Comparison of ENCODE assay signal across 18 cellular contexts in genomic region chr11:10400856-10401255, GRCh38. TPM values are rescaled to one million over a fixed set of nuclear protein-coding genes. Genes with fewer than 3 reads are reported as not detected.
DNase-seq lines count a peak whose midpoint lies in the region; ATAC-seq, FAIRE-seq and TF ChIP-seq lines count a peak whose summit lies in the region.
"Had no signal": no experiment of that assay in that cellular context is flagged by ENCODE, and none has a peak within 500 bp of the region (broad histone marks: within the 10 kb centered on the region; RNA-seq: fewer than 3 reads in every experiment).

No MANE protein-coding gene starts in this region.

- H3K27me3 Mint-ChIP-seq in glutamatergic neuron (ENCODE audit: unreplicated experiment): peaks cover 4% of the 10 kb centered on the region
- peaks cover 7% of the 10 kb centered on the region; the same call in 1 of the 2 replicates for H3K27me3 Mint-ChIP-seq in H9 (ENCODE audit: low read depth)

- no peak overlapping the region for H3K4me3 ChIP-seq in PC-3 (ENCODE audit: low read length)
- no peak overlapping the region for H3K4me3 ChIP-seq in heart left ventricle
- H3K4me3 ChIP-seq: suprapubic skin had no signal

- peak; percentile 44; the same call in 1 of the 2 replicates for ATAC-seq in PC-3
- peak in 3 of 4 donors; percentile 37 to 52 (median 50) for ATAC-seq in heart left ventricle
- ATAC-seq: activated naive CD8-positive, alpha-beta T cell treated with anti-CD3 and anti-CD28 coated beads, Interleukin-2, amount 50 U/mL, for 24 hours; activated T-cell treated with anti-CD3 and anti-CD28 coated beads, Interleukin-2, amount 50 U/mL, for 72 hours; HCT116 had no signal

- H3K4me2 ChIP-seq in PC-3 (ENCODE audit: low read length): no peak overlapping the region
- H3K4me2 ChIP-seq in H9 (ENCODE audit: insufficient read depth, insufficient read length, low read length): no peak overlapping the region

- no TSS peak for BruUV-seq in PC-3 (replicated peaks; lab: Mats Ljungman, UMichigan)

- H2AFZ ChIP-seq in PC-3 (ENCODE audit: low read length) (no peak overlapping the region), H9 (ENCODE audit: low read length) (no peak overlapping the region)

- H3K9me3 Mint-ChIP-seq in glutamatergic neuron (ENCODE audit: unreplicated experiment): no peaks in the 10 kb centered on the region
- no peaks in the 10 kb centered on the region for H3K9me3 Mint-ChIP-seq in H9
- H3K9me3 Mint-ChIP-seq: activated CD4-positive, alpha-beta memory T cell treated with anti-CD3 and anti-CD28 coated beads for 36 hours; activated naive CD8-positive, alpha-beta T cell treated with anti-CD3 and anti-CD28 coated beads, Interleukin-2, amount 50 U/mL, for 24 hours; activated T-cell treated with anti-CD3 and anti-CD28 coated beads, Interleukin-2, amount 50 U/mL, for 72 hours; central memory CD8-positive, alpha-beta T cell had no signal

- H2BK120ac ChIP-seq in H9 (ENCODE audit: low read depth, low read length, poor library complexity, severe bottlenecking): no peak overlapping the region

- H3T11ph ChIP-seq in H9 (ENCODE audit: low read length): no peak overlapping the region

- no peaks in the 10 kb centered on the region for H3K23me2 ChIP-seq in H9 (ENCODE audit: insufficient read length, low read depth, low read length, poor library complexity, severe bottlenecking)

- 91 to 95% (median 93%) methylated on average over 1 of the region's 1 CpG for WGBS in heart left ventricle, 4 donors
- no CpG with 5 or more reads among the region's 1 CpG for WGBS in H9 (ENCODE audit: extremely low coverage, insufficient read length, low lambda C conversion rate)

- H2BK15ac ChIP-seq in H9 (ENCODE audit: low read depth, low read length): no peak overlapping the region

- H3K56ac ChIP-seq in H9 (ENCODE audit: insufficient read length, low read depth, low read length): no peak overlapping the region

- H3K79me2 ChIP-seq in PC-3 (ENCODE audit: low read length) (no peaks in the 10 kb centered on the region), H9 (ENCODE audit: insufficient read depth, low read length) (no peaks in the 10 kb centered on the region)

- H3K23ac ChIP-seq in H9 (ENCODE audit: insufficient read length, low read depth, low read length): no peak overlapping the region

- H4K20me1 ChIP-seq in PC-3 (ENCODE audit: low read length) (no peaks in the 10 kb centered on the region), H9 (ENCODE audit: control insufficient read depth, insufficient read depth, insufficient read length) (no peaks in the 10 kb centered on the region)

- no peak overlapping the region for H3K4ac ChIP-seq in H9 (ENCODE audit: low read depth, low read length)

- H3K79me1 ChIP-seq in H9 (ENCODE audit: insufficient read depth, low read depth, low read length, poor library complexity, severe bottlenecking): no peaks in the 10 kb centered on the region

- no peaks in the 10 kb centered on the region for H3K9me3 ChIP-seq in PC-3 (ENCODE audit: low read length)
- no peaks in the 10 kb centered on the region for H3K9me3 ChIP-seq in heart left ventricle
- no peaks in the 10 kb centered on the region for H3K9me3 ChIP-seq in H9 (ENCODE audit: control insufficient read depth, low read depth, low read length)
- H3K9me3 ChIP-seq: suprapubic skin had no signal

- no peaks in the 10 kb centered on the region for H3F3A ChIP-seq in PC-3 (ENCODE audit: low read length, unreplicated experiment)

- H3K27ac Mint-ChIP-seq in glutamatergic neuron (ENCODE audit: unreplicated experiment) (no peak overlapping the region), H9 (no peak overlapping the region)
- H3K27ac Mint-ChIP-seq: activated naive CD8-positive, alpha-beta T cell treated with anti-CD3 and anti-CD28 coated beads, Interleukin-2, amount 50 U/mL, for 24 hours; activated T-cell treated with anti-CD3 and anti-CD28 coated beads, Interleukin-2, amount 50 U/mL, for 72 hours had no signal

- H3K9me2 ChIP-seq in PC-3 (replicated peaks; ENCODE audit: low read length): no peaks in the 10 kb centered on the region

- no peak for TF ChIP-seq POLR2A in GM12892 (IDR thresholded peaks at IDR 0.05; ENCODE audit: low read depth, low read length)
- TF ChIP-seq POLR2A in heart left ventricle (IDR thresholded peaks at IDR 0.05): no peak

- H3K9ac ChIP-seq in PC-3 (ENCODE audit: low read length) (no peak overlapping the region), H9 (ENCODE audit: extremely low read depth, insufficient read length, low read length) (no peak overlapping the region)

- no peak overlapping the region for H2AK5ac ChIP-seq in H9 (ENCODE audit: insufficient read length, low read length)

- CTCF ChIA-PET in PC-3 (lab: Charles Lee): no interaction called here

- H3K4me1 ChIP-seq in PC-3 (ENCODE audit: insufficient read depth, low read length): peaks cover 15% of the 10 kb centered on the region
- H3K4me1 ChIP-seq in heart left ventricle: peaks cover 0 to 42% (median under 1%) of the 10 kb centered on the region in 12 donors
- no peaks in the 10 kb centered on the region for H3K4me1 ChIP-seq in H9 (ENCODE audit: insufficient read depth, low read length)

- TF ChIP-seq CTCF in PC-3 (conservative IDR thresholded peaks at IDR 0.05; ENCODE audit: low read depth, low read length) (no peak), heart left ventricle (IDR thresholded peaks at IDR 0.05) (no peak), glutamatergic neuron (IDR thresholded peaks at IDR 0.05; ENCODE audit: partially characterized antibody, unreplicated experiment) (no peak), H9 (conservative IDR thresholded peaks at IDR 0.05) (no peak)

- H3K36me3 Mint-ChIP-seq in glutamatergic neuron (ENCODE audit: unreplicated experiment) (no peaks in the 10 kb centered on the region), H9 (ENCODE audit: insufficient read depth in 1 of 3, low read depth in 3 of 3) (no peaks in the 10 kb centered on the region)
- H3K36me3 Mint-ChIP-seq: activated CD4-positive, alpha-beta memory T cell treated with anti-CD3 and anti-CD28 coated beads for 36 hours had no signal

- POLR2A ChIA-PET in PC-3 (lab: Charles Lee; ENCODE audit: unreplicated experiment): interaction anchor here (0.6 kb wide), 1 partner anchor 29 kb away, joined by 4 read pairs; no protein-coding TSS in a partner anchor

- FAIRE-seq in GM12892 (lab: Jason Lieb, UNC): peak; percentile 36
- FAIRE-seq: TTC549 had no signal

- H3K18ac ChIP-seq in H9 (ENCODE audit: insufficient read length, low read depth, low read length): no peak overlapping the region

- H4K8ac ChIP-seq in H9 (replicated peaks; ENCODE audit: insufficient read length, low read depth, low read length): no peak overlapping the region

- no peak overlapping the region for H3K14ac ChIP-seq in H9 (ENCODE audit: insufficient read depth, low read length)

- H3K4me1 Mint-ChIP-seq in glutamatergic neuron (ENCODE audit: low read depth, unreplicated experiment) (no peaks in the 10 kb centered on the region), H9 (peaks cover 3 to 8% of the 10 kb centered on the region in 2 experiments)
- H3K4me1 Mint-ChIP-seq: activated naive CD8-positive, alpha-beta T cell treated with anti-CD3 and anti-CD28 coated beads, Interleukin-2, amount 50 U/mL, for 24 hours had no signal

- no peak overlapping the region for H2BK20ac ChIP-seq in H9 (ENCODE audit: low read depth, low read length, poor library complexity, severe bottlenecking)

- H3K4me3 Mint-ChIP-seq in glutamatergic neuron (ENCODE audit: unreplicated experiment) (no peak overlapping the region), H9 (no peak overlapping the region)
- H3K4me3 Mint-ChIP-seq: activated CD4-positive, alpha-beta memory T cell treated with anti-CD3 and anti-CD28 coated beads for 36 hours; activated naive CD8-positive, alpha-beta T cell treated with anti-CD3 and anti-CD28 coated beads, Interleukin-2, amount 50 U/mL, for 24 hours; activated T-cell treated with anti-CD3 and anti-CD28 coated beads, Interleukin-2, amount 50 U/mL, for 72 hours; central memory CD8-positive, alpha-beta T cell had no signal

- no peak overlapping the region for H4K91ac ChIP-seq in H9 (ENCODE audit: insufficient read length, low read depth, low read length)

- H2BK12ac ChIP-seq in H9 (ENCODE audit: insufficient read length, low read depth, low read length): no peak overlapping the region

- H3K36me3 ChIP-seq in PC-3 (ENCODE audit: low read depth, low read length): no peaks in the 10 kb centered on the region
- H3K36me3 ChIP-seq in heart left ventricle: no peaks in the 10 kb centered on the region
- H3K36me3 ChIP-seq: suprapubic skin had no signal

- DNase-seq in A172 (ENCODE audit: low spot score) (peak; percentile 41), GM12892 (ENCODE audit: insufficient read length) (no peak), PC-3 (peak; percentile 35), heart left ventricle (no peak), NCI-H524 treated with DMSO at 0.1 percent for 48 hours (lab: John Stamatoyannopoulos, UW) (no peak), glutamatergic neuron (no peak), H9 (no peak)
- no peak for DNase-seq in activated effector memory CD4-positive, alpha-beta T cell treated with anti-CD3 and anti-CD28 coated beads, Interleukin-2, amount 50 U/mL, for 16 hours
- DNase-seq: activated CD4-positive, alpha-beta memory T cell treated with anti-CD3 and anti-CD28 coated beads for 36 hours; activated naive CD8-positive, alpha-beta T cell treated with anti-CD3 and anti-CD28 coated beads, Interleukin-2, amount 50 U/mL, for 24 hours; activated T-cell treated with anti-CD3 and anti-CD28 coated beads, Interleukin-2, amount 50 U/mL, for 72 hours; COR-L47; NK-92 treated with Interleukin-12 subunit alpha and Interleukin-12 subunit beta, amount 100 ng/mL, for 24 hours; stimulated activated CD4-positive, alpha-beta T cell treated with anti-CD3 and anti-CD28 coated beads, Interleukin-4, amount 100 ng/mL, for 1 hour had no signal

- H3K27me3 ChIP-seq in PC-3 (ENCODE audit: low read length) (no peaks in the 10 kb centered on the region), heart left ventricle (no peaks in the 10 kb centered on the region), H9 (ENCODE audit: insufficient read depth, low read length) (no peaks in the 10 kb centered on the region)
- H3K27me3 ChIP-seq: suprapubic skin had no signal

- intact Hi-C loops in PC-3 (cut with micrococcal nuclease): no loop called here
- intact Hi-C loops in heart left ventricle (cut with DNase I): loop anchor here in 7 of 10 donors (10.0 kb wide), 5 partner anchors 94 to 254 kb away; partner anchors contain the start of gene RNF141 (in 1 of the 7)

- no peak overlapping the region for H4K5ac ChIP-seq in H9 (ENCODE audit: insufficient read length, low read depth, low read length)

- no peak overlapping the region for H2BK5ac ChIP-seq in H9 (ENCODE audit: insufficient read length, low read length)

- H3K27ac ChIP-seq in PC-3 (ENCODE audit: low read length): no peak overlapping the region
- peak overlapping the region in 1 of 12 donors; percentile 74 for H3K27ac ChIP-seq in heart left ventricle
- H3K27ac ChIP-seq in H9 (ENCODE audit: insufficient read length, low read depth, low read length): no peak overlapping the region
- H3K27ac ChIP-seq: suprapubic skin had no signal

RNA-seq across cellular contexts. Expression of gene AMPD3, which starts 54.2 kb away (rescaled TPM):
- 1.6 and 3.9 TPM in 2 replicates for total RNA-seq in A172 (2014; rRNA removed; shearing (Covaris generic))
- 49.2 TPM for polyA plus RNA-seq in GM12892 (2012; ENCODE audit: missing spikeins)
- total RNA-seq in PC-3 (2014; rRNA removed) (11.8 and 16.5 TPM in 2 replicates), heart left ventricle (10 to 100 TPM in 1 of 9 donors, 1 to 10 TPM in 8; 2.3 to 16.8 (median 3.0) TPM), glutamatergic neuron (ENCODE audit: unreplicated experiment) (0.44 TPM), H9 (2021) (4.6 and 5.9 TPM in 2 replicates)
- polyA plus RNA-seq in heart left ventricle: 1 to 10 TPM; 1.0 to 1.1 TPM

Comparison
In these comparisons a context has a peak if more than half of its experiments do, and no peak if none do; other contexts are left out.
1. DNase-seq: peak in A172 (single experiment) and PC-3 (single experiment); none in GM12892 (single experiment), heart left ventricle (0 of 5), NCI-H524 treated with DMSO at 0.1 percent for 48 hours (single experiment), glutamatergic neuron (single experiment), activated effector memory CD4-positive, alpha-beta T cell treated with anti-CD3 and anti-CD28 coated beads, Interleukin-2, amount 50 U/mL, for 16 hours (single experiment) and H9 (single experiment).